1 cellular context compared by ENCODE assay signal in genomic region chrX:107766470-107767140, GRCh38.
TF ChIP-seq lines count a peak whose summit lies in the region.

No MANE protein-coding gene starts in this region.

TF ChIP-seq in GM12878, 131 proteins besides CTCF, POLR2A, EP300 and RAD21:
- no peak for TF ChIP-seq YBX1 (IDR thresholded peaks at IDR 0.05)
- TF ChIP-seq, protein P1, sequence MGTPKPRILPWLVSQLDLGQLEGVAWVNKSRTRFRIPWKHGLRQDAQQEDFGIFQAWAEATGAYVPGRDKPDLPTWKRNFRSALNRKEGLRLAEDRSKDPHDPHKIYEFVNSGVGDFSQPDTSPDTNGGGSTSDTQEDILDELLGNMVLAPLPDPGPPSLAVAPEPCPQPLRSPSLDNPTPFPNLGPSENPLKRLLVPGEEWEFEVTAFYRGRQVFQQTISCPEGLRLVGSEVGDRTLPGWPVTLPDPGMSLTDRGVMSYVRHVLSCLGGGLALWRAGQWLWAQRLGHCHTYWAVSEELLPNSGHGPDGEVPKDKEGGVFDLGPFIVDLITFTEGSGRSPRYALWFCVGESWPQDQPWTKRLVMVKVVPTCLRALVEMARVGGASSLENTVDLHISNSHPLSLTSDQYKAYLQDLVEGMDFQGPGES (IDR thresholded peaks at IDR 0.05): no peak
- no peak for TF ChIP-seq HDAC6 (IDR thresholded peaks at IDR 0.05; ENCODE audit: unreplicated experiment)
- no peak for TF ChIP-seq ZNF274 (IDR thresholded peaks at IDR 0.05; ENCODE audit: insufficient read depth, insufficient read length)
- TF ChIP-seq MEF2B (IDR thresholded peaks at IDR 0.05; ENCODE audit: partially characterized antibody, poor library complexity, severe bottlenecking): no peak
- TF ChIP-seq SIN3A (IDR thresholded peaks at IDR 0.05; ENCODE audit: low read depth, low read length): no peak
- no peak for TF ChIP-seq ZNF217 (IDR thresholded peaks at IDR 0.05)
- TF ChIP-seq ZBED1 (IDR thresholded peaks at IDR 0.05; ENCODE audit: borderline replicate concordance): no peak
- no peak for TF ChIP-seq RBBP5 (conservative IDR thresholded peaks at IDR 0.05)
- no peak for TF ChIP-seq IKZF1 (conservative IDR thresholded peaks at IDR 0.05)
- no peak for TF ChIP-seq PRDM15 (CRISPR knock-in tag; IDR thresholded peaks at IDR 0.05)
